15 cellular contexts compared by ENCODE assay signal in genomic region chr20:38729767-38730166, GRCh38. TPM values are rescaled to one million over a fixed set of nuclear protein-coding genes. Genes with fewer than 3 reads are reported as not detected.
A peak's percentile ranks its signal among the peaks of the same experiment; 100 is the strongest.
DNase-seq lines count a peak whose midpoint lies in the region; TF ChIP-seq lines count a peak whose summit lies in the region.
"Had no signal": no experiment of that assay in that cellular context is flagged by ENCODE, and none has a peak within 500 bp of the region (broad histone marks: within the 10 kb centered on the region; RNA-seq: fewer than 3 reads in every experiment).

No MANE protein-coding gene starts in this region.

- H3K4me1 ChIP-seq in iPS-15b (ENCODE audit: control insufficient read depth, insufficient read depth, low read length) (peaks cover 8% of the 10 kb centered on the region), suprapubic skin (peaks cover 48% of the 10 kb centered on the region)

- H3K27ac ChIP-seq in suprapubic skin = no peak overlapping the region
- H3K27ac ChIP-seq: coronary artery, esophagus squamous epithelium, HL-60 had no signal

- TF ChIP-seq CTCF in suprapubic skin (IDR thresholded peaks at IDR 0.05) = no peak

- peak; percentile 14 for DNase-seq in stimulated activated CD4-positive, alpha-beta T cell treated with anti-CD3 and anti-CD28 coated beads, Interleukin-15, amount 100 ng/mL, for 24 hours
- no peak for DNase-seq in stimulated activated CD4-positive, alpha-beta T cell treated with anti-CD3 and anti-CD28 coated beads, Interleukin-4, amount 100 ng/mL, for 24 hours
- DNase-seq in NCI-H2171 treated with DMSO at 0.1 percent for 48 hours (lab: John Stamatoyannopoulos, UW) = peak; percentile 88
- DNase-seq in suprapubic skin (ENCODE audit: low spot score in 2 of 2) = no peak
- no peak for DNase-seq in NOMO-1 (lab: John Stamatoyannopoulos, UW; ENCODE audit: unreplicated experiment in 2 of 2)
- DNase-seq in NCI-H345 treated with DMSO at 0.1 percent for 48 hours (lab: John Stamatoyannopoulos, UW; ENCODE audit: unreplicated experiment) = no peak
- DNase-seq: esophagus squamous epithelium, MG63, NCI-H226 had no signal

- H3K9me3 ChIP-seq in iPS-15b (ENCODE audit: control insufficient read depth, insufficient read depth, low read length) (no peaks in the 10 kb centered on the region), suprapubic skin (no peaks in the 10 kb centered on the region)
- H3K9me3 ChIP-seq: esophagus squamous epithelium, HAP-1, MG63 had no signal

- H3K4me3 ChIP-seq in iPS-15b (ENCODE audit: low read depth, low read length) = peak overlapping the region; percentile 40
- no peak overlapping the region for H3K4me3 ChIP-seq in suprapubic skin
- H3K4me3 ChIP-seq: coronary artery, esophagus squamous epithelium, HAP-1, MG63 had no signal

- H3K27me3 ChIP-seq in iPS-15b (ENCODE audit: control insufficient read depth, insufficient read depth, low read length) (peaks cover 99% of the 10 kb centered on the region), suprapubic skin (peaks cover 100% of the 10 kb centered on the region)

- no peak overlapping the region for H3K9ac ChIP-seq in iPS-15b (ENCODE audit: low read depth, low read length)

- H3K36me3 ChIP-seq in iPS-15b (ENCODE audit: control insufficient read depth, insufficient read depth, low read length) = no peaks in the 10 kb centered on the region
- H3K36me3 ChIP-seq in suprapubic skin = no peaks in the 10 kb centered on the region
- H3K36me3 ChIP-seq: esophagus squamous epithelium, HAP-1, MG63 had no signal

- TF ChIP-seq POLR2A in suprapubic skin (IDR thresholded peaks at IDR 0.05) = no peak

- TF ChIP-seq EP300 in suprapubic skin (IDR thresholded peaks at IDR 0.05) = no peak

- WGBS in suprapubic skin = 6% methylated on average over 6 of the region's 7 CpGs

RNA-seq across cellular contexts. Expression of gene SLC32A1, which starts 5.5 kb away (rescaled TPM):
- total RNA-seq in suprapubic skin = not detected
- total RNA-seq: esophagus squamous epithelium, OCI-LY7, sciatic nerve had no signal

RNA-seq across cellular contexts. Expression of gene ACTR5, which starts 18.5 kb away (rescaled TPM):
- 10 to 100 TPM in 3 of 4 donors, 1 to 10 TPM in 1; 8.9 to 15.0 (median 12.2) TPM for total RNA-seq in suprapubic skin

Comparison
In these comparisons a context has a peak if more than half of its experiments do, and no peak if none do; other contexts are left out.
1. DNase-seq: peak in stimulated activated CD4-positive, alpha-beta T cell treated with anti-CD3 and anti-CD28 coated beads, Interleukin-15, amount 100 ng/mL, for 24 hours (single experiment) and NCI-H2171 treated with DMSO at 0.1 percent for 48 hours (single experiment); none in stimulated activated CD4-positive, alpha-beta T cell treated with anti-CD3 and anti-CD28 coated beads, Interleukin-4, amount 100 ng/mL, for 24 hours (single experiment), suprapubic skin (0 of 2), NOMO-1 (0 of 2) and NCI-H345 treated with DMSO at 0.1 percent for 48 hours (single experiment).